ENCODE assay signal across 15 cellular contexts in genomic region chr18:10182009-10182624, GRCh38.
"Had no signal": no experiment of that assay in that cellular context is flagged by ENCODE, and none has a peak within 500 bp of the region (broad histone marks: within the 10 kb centered on the region; RNA-seq: fewer than 3 reads in every experiment).

No MANE protein-coding gene starts in this region.

- DNase-seq: activated CD4-positive, alpha-beta T cell treated with anti-CD3 and anti-CD28 coated beads, Interleukin-2, amount 50 U/mL, for 1 hour; activated CD8-positive, alpha-beta memory T cell treated with anti-CD3 and anti-CD28 coated beads for 24 hours; activated gamma-delta T cell treated with Interleukin-2 at 50 U/mL for 16 hours; activated naive CD8-positive, alpha-beta T cell treated with anti-CD3 and anti-CD28 coated beads, Interleukin-2, amount 10 ng/mL, durations not matched to agents 7 days and 5 days; central memory CD4-positive, alpha-beta T cell; esophagus squamous epithelium; kidney glomerular epithelial cell; spleen; stimulated activated naive CD8-positive, alpha-beta T cell treated with anti-CD3 and anti-CD28 coated beads, Interleukin-15, amount 100 ng/mL, for 72 hours; testis had no signal

- H3K36me3 Mint-ChIP-seq: brain had no signal

- H3K9me3 ChIP-seq: esophagus squamous epithelium, testis had no signal

- H3K27ac Mint-ChIP-seq: activated naive CD8-positive, alpha-beta T cell treated with anti-CD3 and anti-CD28 coated beads, Interleukin-2, amount 10 ng/mL, durations not matched to agents 7 days and 5 days; brain; T-helper 2 cell treated with Interferon-gamma antibody and Interleukin-4, amounts not matched to agents 5 μg/mL and 100 μg/mL, for 36 hours had no signal

- H3K4me3 Mint-ChIP-seq: activated naive CD8-positive, alpha-beta T cell treated with anti-CD3 and anti-CD28 coated beads, Interleukin-2, amount 10 ng/mL, durations not matched to agents 7 days and 5 days; brain; stimulated activated naive CD8-positive, alpha-beta T cell treated with anti-CD3 and anti-CD28 coated beads, Interleukin-15, amount 100 ng/mL, for 72 hours; T-helper 2 cell treated with Interferon-gamma antibody and Interleukin-4, amounts not matched to agents 5 μg/mL and 100 μg/mL, for 36 hours had no signal

- H3K36me3 ChIP-seq: esophagus squamous epithelium, spleen had no signal

- H3K27ac ChIP-seq: coronary artery, esophagus squamous epithelium, spleen, testis had no signal

- H3K4me3 ChIP-seq: coronary artery, esophagus squamous epithelium, spleen, testis had no signal

- ATAC-seq: activated CD4-positive, CD25-positive, alpha-beta regulatory T cell treated with anti-CD3 and anti-CD28 coated beads, Interleukin-2, amount 50 U/mL, for 24 hours; sciatic nerve; stimulated activated naive CD8-positive, alpha-beta T cell treated with anti-CD3 and anti-CD28 coated beads, Interleukin-15, amount 100 ng/mL, for 72 hours had no signal

- H3K27me3 Mint-ChIP-seq: brain had no signal

- H3K4me1 ChIP-seq: spleen, testis had no signal

- H3K4me1 Mint-ChIP-seq: brain had no signal

- H3K27me3 ChIP-seq: esophagus squamous epithelium, spleen, testis had no signal
